ENCODE assay signal across 1 cellular context in genomic region chr13:21020581-21020980, GRCh38.
TF ChIP-seq lines count a peak whose summit lies in the region.

No MANE protein-coding gene starts in this region.

TF ChIP-seq in IMR-90, 13 proteins besides CTCF, POLR2A, EP300 and RAD21 (continued from another document):
- TF ChIP-seq RFX5 (IDR thresholded peaks at IDR 0.05; ENCODE audit: low read depth, low read length) (no peak), USF2 (IDR thresholded peaks at IDR 0.05; ENCODE audit: low read depth, low read length) (no peak), SMC3 (IDR thresholded peaks at IDR 0.05; ENCODE audit: low read depth, low read length) (no peak), FOS (IDR thresholded peaks at IDR 0.05; ENCODE audit: low read depth, low read length) (no peak), MAZ (IDR thresholded peaks at IDR 0.05; ENCODE audit: borderline replicate concordance, low read depth, low read length) (no peak), BHLHE40 (IDR thresholded peaks at IDR 0.05; ENCODE audit: low read depth, low read length) (no peak), MXI1 (IDR thresholded peaks at IDR 0.05; ENCODE audit: borderline replicate concordance, low read depth, low read length) (no peak), CEBPB (IDR thresholded peaks at IDR 0.05; ENCODE audit: low read depth, low read length) (no peak)
